In the genomic region with DNA sequence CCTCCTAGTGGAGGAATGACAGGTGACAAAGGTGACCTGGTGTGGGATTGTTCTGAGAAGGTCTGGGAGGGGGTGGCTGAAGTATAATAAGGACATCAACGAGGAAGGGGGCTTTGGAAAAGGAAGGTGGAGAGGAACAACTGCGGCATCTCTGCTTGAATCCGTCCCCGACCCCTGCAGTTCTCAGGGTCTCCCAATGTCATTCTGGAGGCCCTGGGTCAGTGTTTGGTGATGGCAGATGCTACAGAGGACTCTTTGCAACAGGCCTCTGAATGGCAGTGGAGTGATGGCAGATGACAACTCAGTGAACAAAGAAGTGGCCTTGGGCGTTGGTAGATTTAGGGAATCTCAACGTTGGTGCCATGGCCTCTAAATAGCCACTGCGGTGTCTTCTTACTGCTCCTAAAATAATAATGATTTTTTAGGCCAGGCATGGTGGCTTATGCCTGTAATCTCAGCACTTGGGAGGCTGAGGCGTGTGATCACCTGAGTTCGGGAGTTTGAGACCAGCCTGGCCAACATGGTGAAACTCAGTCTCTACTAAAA, we compare ENCODE assay signal across 8 cellular contexts. TPM values are rescaled to one million over a fixed set of nuclear protein-coding genes. Genes with fewer than 3 reads are reported as not detected.
DNase-seq lines count a peak whose midpoint lies in the region; ATAC-seq and TF ChIP-seq lines count a peak whose summit lies in the region.

No MANE protein-coding gene starts in this region.

- peaks cover 9% of the 10 kb centered on the region for H3K36me3 ChIP-seq in BJ (ENCODE audit: control insufficient read depth, insufficient read depth, low read length)

- POLR2A ChIA-PET in BJ (lab: Charles Lee), result no interaction called here

- H3K4me3 Mint-ChIP-seq in IgD-negative memory B cell, result peak overlapping the region; percentile 79 to 96 (median 89)
- peak overlapping the region; percentile 85 for H3K4me3 Mint-ChIP-seq in chondrocyte (ENCODE audit: unreplicated experiment)
- peak overlapping the region; percentile 82 to 94 (median 88) for H3K4me3 Mint-ChIP-seq in naive B cell

- H3K36me3 Mint-ChIP-seq in IgD-negative memory B cell (peaks cover 2% of the 10 kb centered on the region), chondrocyte (ENCODE audit: low read depth) (peaks cover 11% of the 10 kb centered on the region), naive B cell (peaks cover 5 to 14% of the 10 kb centered on the region in 2 donors)

- H3K27ac Mint-ChIP-seq in IgD-negative memory B cell (peak overlapping the region; percentile 7 to 69 (median 19)), chondrocyte (ENCODE audit: unreplicated experiment) (no peak overlapping the region), naive B cell (peak overlapping the region in 4 of 6 donors; percentile 53 to 89 (median 74))

- CTCF ChIA-PET in BJ (lab: Yijun Ruan, JAX), result interaction anchor here (0.8 to 1.9 kb wide), 5 partner anchors 9 to 56 kb away, joined by 3 to 7 read pairs (median 4); no protein-coding TSS in a partner anchor

- H3K27me3 Mint-ChIP-seq in IgD-negative memory B cell (no peaks in the 10 kb centered on the region), chondrocyte (ENCODE audit: low read depth) (peaks cover 1% of the 10 kb centered on the region), naive B cell (no peaks in the 10 kb centered on the region)

- DNase-seq in BJ (ENCODE audit: low read depth) (no peak), chondrocyte (ENCODE audit: low spot score) (peak; percentile 18), naive B cell (no peak), foreskin melanocyte (no peak), KG1 (lab: John Stamatoyannopoulos, UW) (no peak), GF-D8 (lab: John Stamatoyannopoulos, UW) (no peak)

- ATAC-seq in naive B cell (ENCODE audit: low read depth in 2 of 2), result no peak
- ATAC-seq in GM21737 (IDR thresholded peaks at IDR 0.05; ENCODE audit: unreplicated experiment), result no peak

- H3K9me3 Mint-ChIP-seq in IgD-negative memory B cell, result no peaks in the 10 kb centered on the region
- no peaks in the 10 kb centered on the region for H3K9me3 Mint-ChIP-seq in chondrocyte (ENCODE audit: low read depth)
- H3K9me3 Mint-ChIP-seq in naive B cell, result no peaks in the 10 kb centered on the region

- H3K4me1 Mint-ChIP-seq in IgD-negative memory B cell (peaks cover 9 to 11% (median 11%) of the 10 kb centered on the region in 3 donors), chondrocyte (ENCODE audit: low read depth) (peaks cover 10% of the 10 kb centered on the region), naive B cell (peaks cover 14 to 28% (median 14%) of the 10 kb centered on the region in 3 donors)

- no peaks in the 10 kb centered on the region for H3K27me3 ChIP-seq in BJ (ENCODE audit: control insufficient read depth, insufficient read depth, low read length)

- H3K4me3 ChIP-seq in BJ (ENCODE audit: low read depth, low read length), result peak overlapping the region; percentile 71

- no peak for TF ChIP-seq CTCF in BJ (IDR thresholded peaks at IDR 0.05; ENCODE audit: insufficient read depth, low read depth, low read length)
- no peak for TF ChIP-seq CTCF in chondrocyte (IDR thresholded peaks at IDR 0.05)

RNA-seq across cellular contexts. Expression of a gene that starts 1.3 kb away (rescaled TPM):
- polyA plus RNA-seq in BJ (2011; rRNA removed), result 4.7 and 7.4 TPM in 2 replicates
- 6.7 and 7.9 TPM in 2 replicates for polyA minus RNA-seq in BJ (2011; rRNA and poly(A)+ RNA removed)
- 6.4 TPM for polyA plus RNA-seq in IgD-negative memory B cell
- total RNA-seq in chondrocyte, result 16.8 to 30.7 TPM (median 19.7 TPM) in 3 replicates
- polyA plus RNA-seq in naive B cell (ENCODE audit: low read depth in 6 of 6), result 1 to 10 TPM; 1.4 to 7.4 (median 3.6) TPM

RNA-seq across cellular contexts. Expression of a gene that starts 52.0 kb away (rescaled TPM):
- 13.8 and 20.7 TPM in 2 replicates for polyA plus RNA-seq in BJ (2011; rRNA removed)
- 9.7 and 21.8 TPM in 2 replicates for polyA minus RNA-seq in BJ (2011; rRNA and poly(A)+ RNA removed)
- polyA plus RNA-seq in IgD-negative memory B cell, result not detected
- 74.7 to 96.2 TPM (median 74.9 TPM) in 3 replicates for total RNA-seq in chondrocyte
- polyA plus RNA-seq in naive B cell (ENCODE audit: low read depth in 6 of 6), result not detected

Comparison
In these comparisons a context has a peak if more than half of its experiments do, and no peak if none do; other contexts are left out.
1. RNA of a gene that starts 52.0 kb away (polyA plus RNA-seq): 13.8 to 20.7 TPM in BJ; not detected in IgD-negative memory B cell (single experiment) and not detected in naive B cell; every median in the first group is over 10 times any median in the second.
2. Peak in every context shown above with its lines, with median percentiles within 50 percentile points of each other: H3K4me3 Mint-ChIP-seq.